In the genomic region with DNA sequence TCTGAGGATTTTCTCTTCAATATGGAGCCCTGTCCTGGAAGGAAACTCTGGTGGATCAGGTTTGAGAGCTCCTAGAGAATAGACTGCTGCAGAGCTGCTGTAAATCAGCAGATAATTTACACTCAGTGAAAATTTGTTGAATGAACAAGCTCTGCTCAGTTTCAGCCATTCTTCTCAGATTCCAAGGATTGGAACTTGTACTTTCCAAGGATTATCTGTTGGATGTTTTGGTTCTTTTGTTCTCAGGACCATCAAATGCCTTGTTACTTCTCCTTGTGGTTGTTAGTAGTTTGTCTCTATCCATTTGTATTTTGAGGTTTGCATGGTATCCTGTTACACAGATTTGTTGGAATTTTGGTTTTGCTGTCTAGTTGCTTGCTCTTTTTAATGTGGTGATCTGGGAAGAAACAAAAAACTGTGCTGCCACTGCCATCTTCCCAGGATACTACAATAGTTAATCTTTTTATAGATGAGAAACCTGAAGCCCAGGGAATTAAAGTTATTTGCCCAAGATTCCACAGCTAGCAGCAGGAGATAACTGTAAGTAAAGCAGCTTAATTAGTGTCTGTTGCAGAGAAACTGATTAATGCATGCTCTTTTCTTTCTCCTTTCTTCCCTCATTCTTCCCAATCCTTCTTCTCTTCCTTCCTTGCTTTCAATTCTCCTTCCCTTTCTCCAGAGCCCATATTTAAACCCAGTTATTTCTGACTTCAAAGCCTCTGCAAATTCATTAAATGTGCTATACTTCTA, we compare ENCODE assay signal across 17 cellular contexts. TPM values are rescaled to one million over a fixed set of nuclear protein-coding genes. Genes with fewer than 3 reads are reported as not detected.
DNase-seq lines count a peak whose midpoint lies in the region; ATAC-seq and TF ChIP-seq lines count a peak whose summit lies in the region.
"Had no signal": no experiment of that assay in that cellular context is flagged by ENCODE, and none has a peak within 500 bp of the region (broad histone marks: within the 10 kb centered on the region; RNA-seq: fewer than 3 reads in every experiment).

No MANE protein-coding gene starts in this region.

- H3K36me3 ChIP-seq in HEK293 (ENCODE audit: control insufficient read depth in 2 of 2, insufficient read depth in 1 of 2, low read length in 2 of 2) (no peaks in the 10 kb centered on the region), SK-N-MC (ENCODE audit: insufficient read depth, low read length) (no peaks in the 10 kb centered on the region)
- H3K36me3 ChIP-seq: BE2C had no signal

- H3K4me3 ChIP-seq in HEK293 (ENCODE audit: low read depth, low read length) (no peak overlapping the region), SK-N-MC (peak overlapping the region; percentile 58; the same call in 1 of the 2 replicates)

- peak overlapping the region; percentile 11 for H3K27ac Mint-ChIP-seq in mesothelial cell of epicardium
- H3K27ac Mint-ChIP-seq: CD4-positive, alpha-beta T cell had no signal

- CTCF ChIA-PET in HEK293 (lab: Yijun Ruan, JAX): no interaction called here

- no peak for ATAC-seq in foreskin keratinocyte
- ATAC-seq in GM21390 (IDR thresholded peaks at IDR 0.05; ENCODE audit: unreplicated experiment): no peak

- peaks cover 22% of the 10 kb centered on the region for H3K4me1 ChIP-seq in HEK293 (ENCODE audit: control insufficient read depth, insufficient read depth, low read length)
- no peaks in the 10 kb centered on the region for H3K4me1 ChIP-seq in foreskin keratinocyte
- H3K4me1 ChIP-seq: BE2C had no signal

- peaks cover 11% of the 10 kb centered on the region for H3K27me3 ChIP-seq in foreskin keratinocyte
- H3K27me3 ChIP-seq: BE2C had no signal

- TF ChIP-seq CTCF in HEK293 (tag by site-specific recombination; IDR thresholded peaks at IDR 0.05) (no peak), mesothelial cell of epicardium (IDR thresholded peaks at IDR 0.05; ENCODE audit: unreplicated experiment) (no peak), foreskin keratinocyte (conservative IDR thresholded peaks at IDR 0.05) (no peak)

- H3K27ac ChIP-seq in HEK293 (ENCODE audit: extremely low read depth, low read depth, low read length): no peak overlapping the region
- H3K27ac ChIP-seq in SK-N-MC: no peak overlapping the region
- H3K27ac ChIP-seq in foreskin keratinocyte: no peak overlapping the region

- H3K9ac ChIP-seq in SK-N-MC (ENCODE audit: insufficient read length): no peak overlapping the region

- H3K9me3 ChIP-seq in HEK293 (ENCODE audit: control insufficient read depth, insufficient read depth, low read depth, low read length): no peaks in the 10 kb centered on the region
- no peaks in the 10 kb centered on the region for H3K9me3 ChIP-seq in SK-N-MC (ENCODE audit: low read depth, low read length)
- H3K9me3 ChIP-seq: BE2C had no signal

- peaks cover 4% of the 10 kb centered on the region for H3K9me3 Mint-ChIP-seq in mesothelial cell of epicardium
- H3K9me3 Mint-ChIP-seq: CD4-positive, alpha-beta T cell had no signal

- POLR2A ChIA-PET in HEK293 (lab: Yijun Ruan, JAX): no interaction called here

- no peak overlapping the region for H3K4me3 Mint-ChIP-seq in mesothelial cell of epicardium
- H3K4me3 Mint-ChIP-seq: CD4-positive, alpha-beta T cell had no signal

- peaks cover 20% of the 10 kb centered on the region for H3K4me1 Mint-ChIP-seq in mesothelial cell of epicardium

- H3K27me3 Mint-ChIP-seq in mesothelial cell of epicardium (ENCODE audit: low read depth): no peaks in the 10 kb centered on the region

- DNase-seq in SK-N-MC (ENCODE audit: low read depth, low spot score): no peak
- no peak for DNase-seq in mesothelial cell of epicardium (ENCODE audit: low spot score in 2 of 2, unreplicated experiment in 2 of 2)
- DNase-seq in foreskin keratinocyte: no peak
- no peak for DNase-seq in NCI-H1694 treated with DMSO at 0.1 percent for 48 hours (lab: John Stamatoyannopoulos, UW)
- no peak for DNase-seq in COLO668 (lab: John Stamatoyannopoulos, UW; ENCODE audit: unreplicated experiment)
- DNase-seq: BE2C; CD4-positive, alpha-beta T cell; DMS79; KBM-7; NCI-H1436; NCI-H2029 treated with DMSO at 0.1 percent for 48 hours; NCI-H2171 treated with DMSO at 0.1 percent for 48 hours; NCI-H446 treated with DMSO at 0.1 percent for 48 hours; SHP77 treated with DMSO at 0.1 percent for 48 hours had no signal

- no peaks in the 10 kb centered on the region for H3K36me3 Mint-ChIP-seq in mesothelial cell of epicardium

TF ChIP-seq in HEK293, 187 proteins besides CTCF, POLR2A, EP300 and RAD21 (continues in another document):
- peak; percentile 85 for TF ChIP-seq FEZF1 (tag by site-specific recombination; IDR thresholded peaks at IDR 0.05)
- TF ChIP-seq, protein P1, sequence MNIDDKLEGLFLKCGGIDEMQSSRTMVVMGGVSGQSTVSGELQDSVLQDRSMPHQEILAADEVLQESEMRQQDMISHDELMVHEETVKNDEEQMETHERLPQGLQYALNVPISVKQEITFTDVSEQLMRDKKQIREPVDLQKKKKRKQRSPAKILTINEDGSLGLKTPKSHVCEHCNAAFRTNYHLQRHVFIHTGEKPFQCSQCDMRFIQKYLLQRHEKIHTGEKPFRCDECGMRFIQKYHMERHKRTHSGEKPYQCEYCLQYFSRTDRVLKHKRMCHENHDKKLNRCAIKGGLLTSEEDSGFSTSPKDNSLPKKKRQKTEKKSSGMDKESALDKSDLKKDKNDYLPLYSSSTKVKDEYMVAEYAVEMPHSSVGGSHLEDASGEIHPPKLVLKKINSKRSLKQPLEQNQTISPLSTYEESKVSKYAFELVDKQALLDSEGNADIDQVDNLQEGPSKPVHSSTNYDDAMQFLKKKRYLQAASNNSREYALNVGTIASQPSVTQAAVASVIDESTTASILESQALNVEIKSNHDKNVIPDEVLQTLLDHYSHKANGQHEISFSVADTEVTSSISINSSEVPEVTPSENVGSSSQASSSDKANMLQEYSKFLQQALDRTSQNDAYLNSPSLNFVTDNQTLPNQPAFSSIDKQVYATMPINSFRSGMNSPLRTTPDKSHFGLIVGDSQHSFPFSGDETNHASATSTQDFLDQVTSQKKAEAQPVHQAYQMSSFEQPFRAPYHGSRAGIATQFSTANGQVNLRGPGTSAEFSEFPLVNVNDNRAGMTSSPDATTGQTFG (tag by site-specific recombination; IDR thresholded peaks at IDR 0.05; ENCODE audit: borderline replicate concordance): no peak
- TF ChIP-seq, protein P2, sequence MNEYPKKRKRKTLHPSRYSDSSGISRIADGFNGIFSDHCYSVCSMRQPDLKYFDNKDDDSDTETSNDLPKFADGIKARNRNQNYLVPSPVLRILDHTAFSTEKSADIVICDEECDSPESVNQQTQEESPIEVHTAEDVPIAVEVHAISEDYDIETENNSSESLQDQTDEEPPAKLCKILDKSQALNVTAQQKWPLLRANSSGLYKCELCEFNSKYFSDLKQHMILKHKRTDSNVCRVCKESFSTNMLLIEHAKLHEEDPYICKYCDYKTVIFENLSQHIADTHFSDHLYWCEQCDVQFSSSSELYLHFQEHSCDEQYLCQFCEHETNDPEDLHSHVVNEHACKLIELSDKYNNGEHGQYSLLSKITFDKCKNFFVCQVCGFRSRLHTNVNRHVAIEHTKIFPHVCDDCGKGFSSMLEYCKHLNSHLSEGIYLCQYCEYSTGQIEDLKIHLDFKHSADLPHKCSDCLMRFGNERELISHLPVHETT (tag by site-specific recombination; IDR thresholded peaks at IDR 0.05): no peak
- no peak for TF ChIP-seq ZBTB8A (tag by site-specific recombination; IDR thresholded peaks at IDR 0.05)
- no peak for TF ChIP-seq ZNF146 (tag by site-specific recombination; IDR thresholded peaks at IDR 0.05)
- TF ChIP-seq, protein P3, sequence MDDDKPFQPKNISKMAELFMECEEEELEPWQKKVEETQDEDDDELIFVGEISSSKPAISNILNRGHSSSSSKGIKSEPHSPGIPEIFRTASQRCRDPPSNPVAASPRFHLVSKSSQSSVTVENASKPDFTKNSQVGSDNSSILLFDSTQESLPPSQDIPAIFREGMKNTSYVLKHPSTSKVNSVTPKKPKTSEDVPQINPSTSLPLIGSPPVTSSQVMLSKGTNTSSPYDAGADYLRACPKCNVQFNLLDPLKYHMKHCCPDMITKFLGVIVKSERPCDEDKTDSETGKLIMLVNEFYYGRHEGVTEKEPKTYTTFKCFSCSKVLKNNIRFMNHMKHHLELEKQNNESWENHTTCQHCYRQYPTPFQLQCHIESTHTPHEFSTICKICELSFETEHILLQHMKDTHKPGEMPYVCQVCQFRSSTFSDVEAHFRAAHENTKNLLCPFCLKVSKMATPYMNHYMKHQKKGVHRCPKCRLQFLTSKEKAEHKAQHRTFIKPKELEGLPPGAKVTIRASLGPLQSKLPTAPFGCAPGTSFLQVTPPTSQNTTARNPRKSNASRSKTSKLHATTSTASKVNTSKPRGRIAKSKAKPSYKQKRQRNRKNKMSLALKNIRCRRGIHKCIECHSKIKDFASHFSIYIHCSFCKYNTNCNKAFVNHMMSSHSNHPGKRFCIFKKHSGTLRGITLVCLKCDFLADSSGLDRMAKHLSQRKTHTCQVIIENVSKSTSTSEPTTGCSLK (tag by site-specific recombination; IDR thresholded peaks at IDR 0.05): no peak
- TF ChIP-seq PRDM1 (tag by site-specific recombination; IDR thresholded peaks at IDR 0.05): peak; percentile 6; the same call in 1 of the 2 replicates
- no peak for TF ChIP-seq ZNF157 (tag by site-specific recombination; IDR thresholded peaks at IDR 0.05)
- TF ChIP-seq ZNF302 (tag by site-specific recombination; IDR thresholded peaks at IDR 0.05; ENCODE audit: low read depth): no peak
- TF ChIP-seq, protein P4, sequence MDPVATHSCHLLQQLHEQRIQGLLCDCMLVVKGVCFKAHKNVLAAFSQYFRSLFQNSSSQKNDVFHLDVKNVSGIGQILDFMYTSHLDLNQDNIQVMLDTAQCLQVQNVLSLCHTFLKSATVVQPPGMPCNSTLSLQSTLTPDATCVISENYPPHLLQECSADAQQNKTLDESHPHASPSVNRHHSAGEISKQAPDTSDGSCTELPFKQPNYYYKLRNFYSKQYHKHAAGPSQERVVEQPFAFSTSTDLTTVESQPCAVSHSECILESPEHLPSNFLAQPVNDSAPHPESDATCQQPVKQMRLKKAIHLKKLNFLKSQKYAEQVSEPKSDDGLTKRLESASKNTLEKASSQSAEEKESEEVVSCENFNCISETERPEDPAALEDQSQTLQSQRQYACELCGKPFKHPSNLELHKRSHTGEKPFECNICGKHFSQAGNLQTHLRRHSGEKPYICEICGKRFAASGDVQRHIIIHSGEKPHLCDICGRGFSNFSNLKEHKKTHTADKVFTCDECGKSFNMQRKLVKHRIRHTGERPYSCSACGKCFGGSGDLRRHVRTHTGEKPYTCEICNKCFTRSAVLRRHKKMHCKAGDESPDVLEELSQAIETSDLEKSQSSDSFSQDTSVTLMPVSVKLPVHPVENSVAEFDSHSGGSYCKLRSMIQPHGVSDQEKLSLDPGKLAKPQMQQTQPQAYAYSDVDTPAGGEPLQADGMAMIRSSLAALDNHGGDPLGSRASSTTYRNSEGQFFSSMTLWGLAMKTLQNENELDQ (tag by site-specific recombination; IDR thresholded peaks at IDR 0.05; ENCODE audit: low read depth): no peak

RNA-seq across cellular contexts. Expression of a gene that starts 21.7 kb away (rescaled TPM):
- total RNA-seq in mesothelial cell of epicardium (28.6 to 31.4 TPM (median 29.9 TPM) in 3 replicates), foreskin keratinocyte (26.2 and 28.9 TPM in 2 replicates)
- polyA plus RNA-seq in foreskin keratinocyte: 16.5 TPM in 2 replicates

RNA-seq across cellular contexts. Expression of a gene that starts 49.6 kb away (rescaled TPM):
- total RNA-seq in mesothelial cell of epicardium: 0.23 TPM in 1 of 3 replicates, not detected in the others
- not detected in 2 replicates for total RNA-seq in foreskin keratinocyte
- polyA plus RNA-seq in foreskin keratinocyte: not detected in 2 replicates
- total RNA-seq: CD4-positive, alpha-beta T cell had no signal
- polyA plus RNA-seq: AG04450 had no signal
